Comparison of ENCODE assay signal across 11 cellular contexts in the genomic region with DNA sequence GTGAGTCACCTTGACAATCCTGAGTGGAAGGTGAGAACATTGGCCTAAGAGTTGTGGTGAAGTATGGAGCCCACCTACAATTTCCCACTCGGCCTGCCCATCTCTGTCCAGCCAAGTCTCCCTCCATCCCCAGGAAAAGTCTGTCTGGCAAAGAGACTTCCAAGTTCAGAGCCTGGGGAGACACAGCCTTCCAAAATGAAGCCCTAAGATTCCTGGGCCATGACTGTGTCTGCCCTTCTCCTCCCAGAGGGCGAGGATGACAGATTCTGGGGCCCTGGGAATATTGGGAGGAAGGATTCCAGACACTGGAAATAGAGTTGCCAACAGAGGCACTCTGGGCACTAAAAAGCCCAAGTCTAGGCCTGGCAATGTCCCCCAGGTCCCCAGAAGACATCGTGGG.
A peak's percentile ranks its signal among the peaks of the same experiment; 100 is the strongest.
DNase-seq lines count a peak whose midpoint lies in the region; ATAC-seq, FAIRE-seq and TF ChIP-seq lines count a peak whose summit lies in the region.
"Had no signal": no experiment of that assay in that cellular context is flagged by ENCODE, and none has a peak within 500 bp of the region (broad histone marks: within the 10 kb centered on the region; RNA-seq: fewer than 3 reads in every experiment).

No MANE protein-coding gene starts in this region.

- H3F3A ChIP-seq in GM23338 (replicated peaks; ENCODE audit: low read depth) = no peaks in the 10 kb centered on the region

- no peaks in the 10 kb centered on the region for H3K27me3 ChIP-seq in bronchial epithelial cell (ENCODE audit: control insufficient read depth, insufficient read depth, low read length)
- no peaks in the 10 kb centered on the region for H3K27me3 ChIP-seq in GM23338 (ENCODE audit: insufficient read depth)

- H2AFZ ChIP-seq in GM23338 = no peak overlapping the region

- no peak overlapping the region for H3K27ac Mint-ChIP-seq in GM23338

- FAIRE-seq in bronchial epithelial cell (lab: Jason Lieb, UNC) = no peak

- ATAC-seq in GM23338 = no peak
- ATAC-seq in HG02588 (IDR thresholded peaks at IDR 0.05; ENCODE audit: unreplicated experiment) = no peak

- TF ChIP-seq CTCF in bronchial epithelial cell (IDR thresholded peaks at IDR 0.05; ENCODE audit: insufficient read depth, low read length, severe bottlenecking) (no peak), GM23338 (conservative IDR thresholded peaks at IDR 0.05; ENCODE audit: low read depth in 2 of 2) (no peak)

- H3K79me2 ChIP-seq in GM23338 (replicated peaks; ENCODE audit: insufficient read depth) = no peaks in the 10 kb centered on the region

- H3K27ac ChIP-seq in urinary bladder (ENCODE audit: low read depth) (peak overlapping the region; percentile 80), GM23338 (ENCODE audit: low read depth) (no peak overlapping the region)

- peaks cover 21% of the 10 kb centered on the region for H3K9me3 Mint-ChIP-seq in GM23338

- H3K4me2 ChIP-seq in GM23338 = no peak overlapping the region

- H3K4me3 Mint-ChIP-seq in GM23338 = no peak overlapping the region

- 64% methylated on average over 3 of the region's 3 CpGs for WGBS in urinary bladder

- no peaks in the 10 kb centered on the region for H3K9me2 ChIP-seq in GM23338 (ENCODE audit: insufficient read depth)

- H3K4me1 ChIP-seq in urinary bladder (ENCODE audit: insufficient read depth) = no peaks in the 10 kb centered on the region
- H3K4me1 ChIP-seq in GM23338 (ENCODE audit: insufficient read depth) = no peaks in the 10 kb centered on the region

- H4K20me1 ChIP-seq in GM23338 (replicated peaks; ENCODE audit: insufficient read depth) = no peaks in the 10 kb centered on the region

- TF ChIP-seq POLR2A in erythroblast (IDR thresholded peaks at IDR 0.05; ENCODE audit: low read length) = no peak

- no peak overlapping the region for H3K4me3 ChIP-seq in bronchial epithelial cell (ENCODE audit: low read depth, low read length)
- H3K4me3 ChIP-seq in urinary bladder (ENCODE audit: low read depth, low read length) = no peak overlapping the region
- no peak overlapping the region for H3K4me3 ChIP-seq in GM23338

- peaks cover 8% of the 10 kb centered on the region for H3K36me3 Mint-ChIP-seq in GM23338 (ENCODE audit: low read depth)

- DNase-seq in LHCN-M2 (ENCODE audit: low read depth) = peak; percentile 93
- DNase-seq in bronchial epithelial cell (ENCODE audit: low read depth) = peak; percentile 59
- DNase-seq in kidney glomerular epithelial cell (lab: John Stamatoyannopoulos, UW) = peak; percentile 72
- DNase-seq in GM23338 (ENCODE audit: low spot score) = no peak
- no peak for DNase-seq in erythroblast (lab: John Stamatoyannopoulos, UW)
- DNase-seq in UCSD-AML1 (lab: John Stamatoyannopoulos, UW; ENCODE audit: unreplicated experiment) = no peak
- DNase-seq: effector CD4-positive, alpha-beta T cell; NCI-H748 treated with DMSO at 0.1 percent for 48 hours; substantia nigra had no signal

- peaks cover 11% of the 10 kb centered on the region for H3K27me3 Mint-ChIP-seq in GM23338 (ENCODE audit: insufficient read depth, low read depth, poor library complexity)

- H3K36me3 ChIP-seq in bronchial epithelial cell (ENCODE audit: control insufficient read depth, insufficient read depth, low read length) (no peaks in the 10 kb centered on the region), urinary bladder (ENCODE audit: insufficient read depth) (no peaks in the 10 kb centered on the region), GM23338 (ENCODE audit: insufficient read depth) (no peaks in the 10 kb centered on the region; the same call in 1 of the 2 replicates)

- peaks cover 5% of the 10 kb centered on the region for H3K4me1 Mint-ChIP-seq in GM23338

TF ChIP-seq in GM23338, 12 proteins besides CTCF, POLR2A, EP300 and RAD21 (continues in another document):
- TF ChIP-seq, protein P1, sequence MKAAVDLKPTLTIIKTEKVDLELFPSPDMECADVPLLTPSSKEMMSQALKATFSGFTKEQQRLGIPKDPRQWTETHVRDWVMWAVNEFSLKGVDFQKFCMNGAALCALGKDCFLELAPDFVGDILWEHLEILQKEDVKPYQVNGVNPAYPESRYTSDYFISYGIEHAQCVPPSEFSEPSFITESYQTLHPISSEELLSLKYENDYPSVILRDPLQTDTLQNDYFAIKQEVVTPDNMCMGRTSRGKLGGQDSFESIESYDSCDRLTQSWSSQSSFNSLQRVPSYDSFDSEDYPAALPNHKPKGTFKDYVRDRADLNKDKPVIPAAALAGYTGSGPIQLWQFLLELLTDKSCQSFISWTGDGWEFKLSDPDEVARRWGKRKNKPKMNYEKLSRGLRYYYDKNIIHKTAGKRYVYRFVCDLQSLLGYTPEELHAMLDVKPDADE (IDR thresholded peaks at IDR 0.05) = no peak
- TF ChIP-seq STAT1 (IDR thresholded peaks at IDR 0.05; ENCODE audit: unreplicated experiment) (no peak), NANOG (IDR thresholded peaks at IDR 0.05; ENCODE audit: borderline replicate concordance) (no peak), ZNF114 (CRISPR knock-in tag; IDR thresholded peaks at IDR 0.05) (no peak), EZH2phosphoT487 (IDR thresholded peaks at IDR 0.05; ENCODE audit: unreplicated experiment) (no peak), EZH2 (IDR thresholded peaks at IDR 0.05; ENCODE audit: low read depth, unreplicated experiment) (no peak), CREB1 (CRISPR knock-in tag; IDR thresholded peaks at IDR 0.05; ENCODE audit: low read depth) (no peak), ZNF331 (CRISPR knock-in tag; IDR thresholded peaks at IDR 0.05; ENCODE audit: low read depth) (no peak), POLR2AphosphoS5 (IDR thresholded peaks at IDR 0.05; ENCODE audit: low read depth) (no peak), JUNB (IDR thresholded peaks at IDR 0.05; ENCODE audit: unreplicated experiment) (no peak)
- TF ChIP-seq, protein P2, sequence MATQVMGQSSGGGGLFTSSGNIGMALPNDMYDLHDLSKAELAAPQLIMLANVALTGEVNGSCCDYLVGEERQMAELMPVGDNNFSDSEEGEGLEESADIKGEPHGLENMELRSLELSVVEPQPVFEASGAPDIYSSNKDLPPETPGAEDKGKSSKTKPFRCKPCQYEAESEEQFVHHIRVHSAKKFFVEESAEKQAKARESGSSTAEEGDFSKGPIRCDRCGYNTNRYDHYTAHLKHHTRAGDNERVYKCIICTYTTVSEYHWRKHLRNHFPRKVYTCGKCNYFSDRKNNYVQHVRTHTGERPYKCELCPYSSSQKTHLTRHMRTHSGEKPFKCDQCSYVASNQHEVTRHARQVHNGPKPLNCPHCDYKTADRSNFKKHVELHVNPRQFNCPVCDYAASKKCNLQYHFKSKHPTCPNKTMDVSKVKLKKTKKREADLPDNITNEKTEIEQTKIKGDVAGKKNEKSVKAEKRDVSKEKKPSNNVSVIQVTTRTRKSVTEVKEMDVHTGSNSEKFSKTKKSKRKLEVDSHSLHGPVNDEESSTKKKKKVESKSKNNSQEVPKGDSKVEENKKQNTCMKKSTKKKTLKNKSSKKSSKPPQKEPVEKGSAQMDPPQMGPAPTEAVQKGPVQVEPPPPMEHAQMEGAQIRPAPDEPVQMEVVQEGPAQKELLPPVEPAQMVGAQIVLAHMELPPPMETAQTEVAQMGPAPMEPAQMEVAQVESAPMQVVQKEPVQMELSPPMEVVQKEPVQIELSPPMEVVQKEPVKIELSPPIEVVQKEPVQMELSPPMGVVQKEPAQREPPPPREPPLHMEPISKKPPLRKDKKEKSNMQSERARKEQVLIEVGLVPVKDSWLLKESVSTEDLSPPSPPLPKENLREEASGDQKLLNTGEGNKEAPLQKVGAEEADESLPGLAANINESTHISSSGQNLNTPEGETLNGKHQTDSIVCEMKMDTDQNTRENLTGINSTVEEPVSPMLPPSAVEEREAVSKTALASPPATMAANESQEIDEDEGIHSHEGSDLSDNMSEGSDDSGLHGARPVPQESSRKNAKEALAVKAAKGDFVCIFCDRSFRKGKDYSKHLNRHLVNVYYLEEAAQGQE (IDR thresholded peaks at IDR 0.05; ENCODE audit: unreplicated experiment) = no peak

Comparison
In these comparisons a context has a peak if more than half of its experiments do, and no peak if none do; other contexts are left out.
1. DNase-seq: peak in LHCN-M2 (single experiment), bronchial epithelial cell (single experiment) and kidney glomerular epithelial cell (single experiment); none in GM23338 (single experiment), erythroblast (0 of 2) and UCSD-AML1 (single experiment).